17 cellular contexts compared by ENCODE assay signal in genomic region chr18:30925795-30926194, GRCh38.
A peak's percentile ranks its signal among the peaks of the same experiment; 100 is the strongest.
DNase-seq lines count a peak whose midpoint lies in the region; ATAC-seq and TF ChIP-seq lines count a peak whose summit lies in the region.
"Had no signal": no experiment of that assay in that cellular context is flagged by ENCODE, and none has a peak within 500 bp of the region (broad histone marks: within the 10 kb centered on the region; RNA-seq: fewer than 3 reads in every experiment).

No MANE protein-coding gene starts in this region.

- TF ChIP-seq CTCF in retinal pigment epithelial cell (conservative IDR thresholded peaks at IDR 0.05; ENCODE audit: low read depth, low read length) (no peak), type B pancreatic cell (conservative IDR thresholded peaks at IDR 0.05) (no peak)

- DNase-seq in LHCN-M2 (ENCODE audit: low read depth) (peak; percentile 5), astrocyte of the hippocampus (ENCODE audit: low read depth, low spot score) (peak; percentile 65), iris pigment epithelial cell (ENCODE audit: low read depth) (peak; percentile 1), retinal pigment epithelial cell (ENCODE audit: low read depth) (peak; percentile 42), ecto neural progenitor cell (ENCODE audit: low spot score) (no peak), type B pancreatic cell (ENCODE audit: extremely low spot score, unreplicated experiment) (no peak), activated T-cell treated with anti-CD3 and anti-CD28 coated beads for 4 hours (no peak)
- DNase-seq: CD8-positive, alpha-beta T cell; COR-L47; DMS153; DMS79 treated with DMSO at 0.1 percent for 48 hours; EL; H7 had no signal

- H3K27ac Mint-ChIP-seq in type B pancreatic cell: no peak overlapping the region
- H3K27ac Mint-ChIP-seq: B cell; CD14-positive monocyte; CD8-positive, alpha-beta T cell had no signal

- H3K4me3 Mint-ChIP-seq in type B pancreatic cell: no peak overlapping the region
- H3K4me3 Mint-ChIP-seq: B cell; CD14-positive monocyte; CD8-positive, alpha-beta T cell had no signal

- H3K27me3 Mint-ChIP-seq in type B pancreatic cell: peaks cover 3% of the 10 kb centered on the region
- H3K27me3 Mint-ChIP-seq: B cell had no signal

- H3K4me1 Mint-ChIP-seq in type B pancreatic cell (ENCODE audit: unreplicated experiment): peaks cover 4% of the 10 kb centered on the region
- H3K4me1 Mint-ChIP-seq: B cell had no signal

- H3K36me3 Mint-ChIP-seq in type B pancreatic cell: no peaks in the 10 kb centered on the region
- H3K36me3 Mint-ChIP-seq: CD14-positive monocyte; CD8-positive, alpha-beta T cell had no signal

- H3K4me3 ChIP-seq in retinal pigment epithelial cell (ENCODE audit: low read length): no peak overlapping the region

- no peaks in the 10 kb centered on the region for H3K9me3 Mint-ChIP-seq in type B pancreatic cell

- ATAC-seq in HG03521 (IDR thresholded peaks at IDR 0.05; ENCODE audit: unreplicated experiment): no peak
- ATAC-seq: CD8-positive, alpha-beta T cell; HepG2 had no signal

Comparison
In these comparisons a context has a peak if more than half of its experiments do, and no peak if none do; other contexts are left out.
1. DNase-seq: peak in LHCN-M2 (single experiment), astrocyte of the hippocampus (single experiment), iris pigment epithelial cell (single experiment) and retinal pigment epithelial cell (single experiment); none in ecto neural progenitor cell (single experiment), type B pancreatic cell (single experiment) and activated T-cell treated with anti-CD3 and anti-CD28 coated beads for 4 hours (single experiment).